In genomic region chr1:246959944-246960693, GRCh38 we compare ENCODE assay signal across 9 cellular contexts. TPM values are rescaled to one million over a fixed set of nuclear protein-coding genes. Genes with fewer than 3 reads are reported as not detected.
A peak's percentile ranks its signal among the peaks of the same experiment; 100 is the strongest.
DNase-seq lines count a peak whose midpoint lies in the region; ATAC-seq and TF ChIP-seq lines count a peak whose summit lies in the region.
"Had no signal": no experiment of that assay in that cellular context is flagged by ENCODE, and none has a peak within 500 bp of the region (broad histone marks: within the 10 kb centered on the region; RNA-seq: fewer than 3 reads in every experiment).

No MANE protein-coding gene starts in this region.

- no peak for DNase-seq in activated naive CD8-positive, alpha-beta T cell treated with anti-CD3 and anti-CD28 coated beads for 36 hours
- DNase-seq in naive B cell: peak; percentile 49
- DNase-seq in activated effector memory CD4-positive, alpha-beta T cell treated with Interleukin-2 at 50 U/mL for 16 hours: no peak
- no peak for DNase-seq in foreskin keratinocyte
- no peak for DNase-seq in ecto neural progenitor cell (ENCODE audit: low spot score)
- no peak for DNase-seq in activated T-cell treated with anti-CD3 and anti-CD28 coated beads, Interleukin-2, amount 50 U/mL, for 4 hours
- DNase-seq: testis had no signal

- no peaks in the 10 kb centered on the region for H3K4me1 ChIP-seq in foreskin keratinocyte
- H3K4me1 ChIP-seq: testis had no signal

- H3K27ac Mint-ChIP-seq in activated naive CD8-positive, alpha-beta T cell treated with anti-CD3 and anti-CD28 coated beads for 36 hours: peak overlapping the region; percentile 56
- H3K27ac Mint-ChIP-seq in naive B cell: peak overlapping the region in 5 of 6 donors; percentile 3 to 84 (median 66)

- no peaks in the 10 kb centered on the region for H3K27me3 Mint-ChIP-seq in activated naive CD8-positive, alpha-beta T cell treated with anti-CD3 and anti-CD28 coated beads for 36 hours
- H3K27me3 Mint-ChIP-seq in naive B cell: no peaks in the 10 kb centered on the region
- peaks cover 2% of the 10 kb centered on the region for H3K27me3 Mint-ChIP-seq in activated T-cell treated with anti-CD3 and anti-CD28 coated beads, Interleukin-2, amount 50 U/mL, for 4 hours (ENCODE audit: low read depth)

- peak; percentile 55 for ATAC-seq in GM18502 (IDR thresholded peaks at IDR 0.05; ENCODE audit: poor library complexity, unreplicated experiment)
- ATAC-seq in HG03442 (IDR thresholded peaks at IDR 0.05; ENCODE audit: unreplicated experiment): peak; percentile 66
- peak; percentile 87 to 90 for ATAC-seq in naive B cell (ENCODE audit: low read depth in 2 of 2)
- no peak for ATAC-seq in foreskin keratinocyte
- ATAC-seq in activated T-cell treated with anti-CD3 and anti-CD28 coated beads, Interleukin-2, amount 50 U/mL, for 4 hours: no peak

- no peaks in the 10 kb centered on the region for H3K27me3 ChIP-seq in foreskin keratinocyte
- H3K27me3 ChIP-seq: testis had no signal

- H3K4me1 Mint-ChIP-seq in activated naive CD8-positive, alpha-beta T cell treated with anti-CD3 and anti-CD28 coated beads for 36 hours: peaks cover 2% of the 10 kb centered on the region
- peaks cover 24 to 26% (median 26%) of the 10 kb centered on the region in 3 donors for H3K4me1 Mint-ChIP-seq in naive B cell
- peaks cover 4% of the 10 kb centered on the region for H3K4me1 Mint-ChIP-seq in activated T-cell treated with anti-CD3 and anti-CD28 coated beads, Interleukin-2, amount 50 U/mL, for 4 hours (ENCODE audit: low read depth)

- no peaks in the 10 kb centered on the region for H3K36me3 Mint-ChIP-seq in activated naive CD8-positive, alpha-beta T cell treated with anti-CD3 and anti-CD28 coated beads for 36 hours
- no peaks in the 10 kb centered on the region for H3K36me3 Mint-ChIP-seq in naive B cell
- no peaks in the 10 kb centered on the region for H3K36me3 Mint-ChIP-seq in activated T-cell treated with anti-CD3 and anti-CD28 coated beads, Interleukin-2, amount 50 U/mL, for 4 hours (ENCODE audit: insufficient read depth)

- H3K27ac ChIP-seq in foreskin keratinocyte: no peak overlapping the region
- H3K27ac ChIP-seq: testis had no signal

- no peak for TF ChIP-seq CTCF in foreskin keratinocyte (conservative IDR thresholded peaks at IDR 0.05)

- H3K4me3 Mint-ChIP-seq in activated naive CD8-positive, alpha-beta T cell treated with anti-CD3 and anti-CD28 coated beads for 36 hours: no peak overlapping the region
- peak overlapping the region; percentile 2 to 85 (median 52) for H3K4me3 Mint-ChIP-seq in naive B cell
- H3K4me3 Mint-ChIP-seq in activated T-cell treated with anti-CD3 and anti-CD28 coated beads, Interleukin-2, amount 50 U/mL, for 4 hours: no peak overlapping the region

- H3K9me3 Mint-ChIP-seq in activated naive CD8-positive, alpha-beta T cell treated with anti-CD3 and anti-CD28 coated beads for 36 hours: no peaks in the 10 kb centered on the region
- H3K9me3 Mint-ChIP-seq in naive B cell: peaks cover 0 to 2% (median 0%) of the 10 kb centered on the region in 7 donors
- H3K9me3 Mint-ChIP-seq in activated T-cell treated with anti-CD3 and anti-CD28 coated beads, Interleukin-2, amount 50 U/mL, for 4 hours: no peaks in the 10 kb centered on the region

RNA-seq across cellular contexts. Expression of gene AHCTF1, which starts 28.4 kb away (rescaled TPM):
- total RNA-seq in activated naive CD8-positive, alpha-beta T cell treated with anti-CD3 and anti-CD28 coated beads for 36 hours: 10 to 100 TPM; 52.2 to 62.2 TPM
- polyA plus RNA-seq in naive B cell (ENCODE audit: low read depth in 6 of 6) (10 to 100 TPM in 4 of 6 donors, 1 to 10 TPM in 2; 6.5 to 20.1 (median 11.1) TPM), foreskin keratinocyte (6.5 and 9.4 TPM in 2 replicates)
- total RNA-seq in foreskin keratinocyte: 39.5 and 46.3 TPM in 2 replicates
- 10 to 100 TPM; 49.4 to 55.4 (median 51.7) TPM for total RNA-seq in activated T-cell treated with anti-CD3 and anti-CD28 coated beads, Interleukin-2, amount 50 U/mL, for 4 hours

RNA-seq across cellular contexts. Expression of gene ZNF695, which starts 47.7 kb away (rescaled TPM):
- total RNA-seq in activated naive CD8-positive, alpha-beta T cell treated with anti-CD3 and anti-CD28 coated beads for 36 hours: under 1 TPM; 0.20 to 0.68 TPM
- under 1 TPM in 1 of 6 donors, not detected in 5; 0.08 TPM for polyA plus RNA-seq in naive B cell (ENCODE audit: low read depth in 6 of 6)
- total RNA-seq in foreskin keratinocyte: 4.3 and 6.2 TPM in 2 replicates
- polyA plus RNA-seq in foreskin keratinocyte: 2.8 and 4.8 TPM in 2 replicates
- under 1 TPM; 0.14 to 0.48 (median 0.29) TPM for total RNA-seq in activated T-cell treated with anti-CD3 and anti-CD28 coated beads, Interleukin-2, amount 50 U/mL, for 4 hours

Comparison
In these comparisons a context has a peak if more than half of its experiments do, and no peak if none do; other contexts are left out.
1. ATAC-seq: peak in GM18502 (single experiment), HG03442 (single experiment) and naive B cell (2 of 2); none in foreskin keratinocyte (single experiment) and activated T-cell treated with anti-CD3 and anti-CD28 coated beads, Interleukin-2, amount 50 U/mL, for 4 hours (0 of 2).
2. H3K4me3 Mint-ChIP-seq: peak in naive B cell (8 of 8); none in activated naive CD8-positive, alpha-beta T cell treated with anti-CD3 and anti-CD28 coated beads for 36 hours (single experiment) and activated T-cell treated with anti-CD3 and anti-CD28 coated beads, Interleukin-2, amount 50 U/mL, for 4 hours (single experiment).